Comparison of ENCODE assay signal across 23 cellular contexts in genomic region chr1:172882385-172882784, GRCh38.
"Had no signal": no experiment of that assay in that cellular context is flagged by ENCODE, and none has a peak within 500 bp of the region (broad histone marks: within the 10 kb centered on the region; RNA-seq: fewer than 3 reads in every experiment).

No MANE protein-coding gene starts in this region.

- H3K27ac ChIP-seq: ascending aorta, body of pancreas, VCaP had no signal

- H3K9me3 ChIP-seq: ascending aorta, body of pancreas had no signal

- H3K36me3 Mint-ChIP-seq: T-cell had no signal

- H3K27me3 ChIP-seq: ascending aorta had no signal

- FAIRE-seq: TTC549 had no signal

- H3K4me3 Mint-ChIP-seq: activated CD4-positive, alpha-beta memory T cell treated with anti-CD3 and anti-CD28 coated beads for 36 hours; activated naive CD8-positive, alpha-beta T cell treated with anti-CD3 and anti-CD28 coated beads, Interleukin-2, amount 50 U/mL, for 24 hours had no signal

- H3K36me3 ChIP-seq: ascending aorta had no signal

- H3K9me3 Mint-ChIP-seq: activated CD4-positive, alpha-beta memory T cell treated with anti-CD3 and anti-CD28 coated beads for 36 hours; activated naive CD8-positive, alpha-beta T cell treated with anti-CD3 and anti-CD28 coated beads, Interleukin-2, amount 50 U/mL, for 24 hours; T-cell had no signal

- ATAC-seq: body of pancreas, T-cell had no signal

- H3K4me3 ChIP-seq: ascending aorta, body of pancreas had no signal

- DNase-seq: activated CD4-positive, alpha-beta T cell treated with anti-CD3 and anti-CD28 coated beads, Interleukin-2, amount 10 ng/mL, durations not matched to agents 7 days and 5 days; activated CD4-positive, CD25-positive, alpha-beta regulatory T cell; activated CD8-positive, alpha-beta memory T cell treated with anti-CD3 and anti-CD28 coated beads for 24 hours; activated naive CD4-positive, alpha-beta T cell treated with anti-CD3 and anti-CD28 coated beads, Interleukin-2, amount 50 U/mL, for 16 hours; activated naive CD8-positive, alpha-beta T cell treated with anti-CD3 and anti-CD28 coated beads, Interleukin-2, amount 50 U/mL, for 24 hours; amniotic stem cell; body of pancreas; MM.1S; NCI-H1105 treated with DMSO at 0.1 percent for 48 hours; NCI-H1436 treated with DMSO at 0.1 percent for 48 hours; NCI-H187; NCI-H2081; NCI-H510A treated with DMSO at 0.1 percent for 48 hours; NCI-H69; NK-92 treated with Interleukin-12 subunit alpha and Interleukin-12 subunit beta, amount 100 ng/mL, for 24 hours; SIG-M5; T-cell; T-helper 2 cell; T1000 had no signal

- H3K4me1 ChIP-seq: ascending aorta had no signal

- H3K27ac Mint-ChIP-seq: activated CD4-positive, alpha-beta memory T cell treated with anti-CD3 and anti-CD28 coated beads for 36 hours; activated CD4-positive, alpha-beta T cell treated with anti-CD3 and anti-CD28 coated beads, Interleukin-2, amount 10 ng/mL, durations not matched to agents 7 days and 5 days; activated naive CD8-positive, alpha-beta T cell treated with anti-CD3 and anti-CD28 coated beads, Interleukin-2, amount 50 U/mL, for 24 hours; T-cell had no signal
